In genomic region chr11:46339816-46340215, GRCh38 we compare ENCODE assay signal across 1 cellular context.
A peak's percentile ranks its signal among the peaks of the same experiment; 100 is the strongest.
TF ChIP-seq lines count a peak whose summit lies in the region.

No MANE protein-coding gene starts in this region.

TF ChIP-seq in K562, 482 proteins besides CTCF, POLR2A, EP300 and RAD21:
- TF ChIP-seq TAF7 (tag; IDR thresholded peaks at IDR 0.05) (no peak), PBX2 (CRISPR knock-in tag; IDR thresholded peaks at IDR 0.05; ENCODE audit: low read depth) (no peak), PBX2 (tag; conservative IDR thresholded peaks at IDR 0.05; ENCODE audit: low read depth) (0 out of 2 replicates have a peak, but pooled peaks have one; percentile 45)
- TF ChIP-seq, protein P1, sequence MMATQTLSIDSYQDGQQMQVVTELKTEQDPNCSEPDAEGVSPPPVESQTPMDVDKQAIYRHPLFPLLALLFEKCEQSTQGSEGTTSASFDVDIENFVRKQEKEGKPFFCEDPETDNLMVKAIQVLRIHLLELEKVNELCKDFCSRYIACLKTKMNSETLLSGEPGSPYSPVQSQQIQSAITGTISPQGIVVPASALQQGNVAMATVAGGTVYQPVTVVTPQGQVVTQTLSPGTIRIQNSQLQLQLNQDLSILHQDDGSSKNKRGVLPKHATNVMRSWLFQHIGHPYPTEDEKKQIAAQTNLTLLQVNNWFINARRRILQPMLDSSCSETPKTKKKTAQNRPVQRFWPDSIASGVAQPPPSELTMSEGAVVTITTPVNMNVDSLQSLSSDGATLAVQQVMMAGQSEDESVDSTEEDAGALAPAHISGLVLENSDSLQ (IDR thresholded peaks at IDR 0.05), result peak; percentile 84
